In the genomic region with DNA sequence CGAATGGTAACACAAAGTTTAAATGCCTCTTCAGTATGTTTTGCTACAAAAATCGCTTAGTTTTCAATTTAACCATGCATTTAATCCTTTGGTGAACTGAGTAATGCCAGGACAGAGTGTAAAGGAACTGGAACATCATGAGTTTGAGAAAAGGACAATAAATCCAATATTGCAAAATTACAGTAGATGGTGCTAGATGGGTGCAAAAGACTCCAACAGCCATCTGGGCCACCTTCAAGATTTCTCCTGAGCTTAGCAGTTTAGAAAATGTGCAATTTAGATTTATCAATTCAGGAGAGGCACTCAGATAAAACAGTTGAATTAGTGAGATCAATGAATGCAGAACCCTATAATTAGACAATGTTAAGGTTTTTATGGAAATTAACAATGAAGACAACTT, we compare ENCODE assay signal across 8 cellular contexts. TPM values are rescaled to one million over a fixed set of nuclear protein-coding genes. Genes with fewer than 3 reads are reported as not detected.
A peak's percentile ranks its signal among the peaks of the same experiment; 100 is the strongest.
DNase-seq lines count a peak whose midpoint lies in the region; ATAC-seq, FAIRE-seq and TF ChIP-seq lines count a peak whose summit lies in the region.

No MANE protein-coding gene starts in this region.

- no peaks in the 10 kb centered on the region for H3K79me2 ChIP-seq in H1 (ENCODE audit: control insufficient read depth in 1 of 2, insufficient read depth in 2 of 2, low read length in 2 of 2)

- intact Hi-C loops in heart right ventricle (cut with DNase I): loop anchor here in 7 of 10 donors (5.0 to 10.0 kb wide), 5 partner anchors 217 to 477 kb away; no protein-coding TSS in a partner anchor
- intact Hi-C loops in left ventricle myocardium superior (cut with micrococcal nuclease): no loop called here
- intact Hi-C loops in sigmoid colon (cut with DNase I): loop anchor here (5.0 to 10.0 kb wide), 2 partner anchors 217 to 384 kb away; no protein-coding TSS in a partner anchor
- intact Hi-C loops in lower leg skin (cut with DNase I; ENCODE audit: low total_unique reads): no loop called here

- 43 to 61% methylated on average over 2 of the region's 2 CpGs for WGBS in heart right ventricle, 2 donors
- WGBS in H1 (ENCODE audit: extremely low coverage in 1 of 2, insufficient coverage in 1 of 2, insufficient read length in 1 of 2, insufficient replicate concordance in 2 of 2, low coverage in 1 of 2, low lambda C conversion rate in 2 of 2, missing lambda C conversion rate in 1 of 2), 2 experiments: 83% methylated on average over 2 of the region's 2 CpGs; no CpG with 5 or more reads in 1 of the 2 experiments
- WGBS in sigmoid colon, 2 donors: 23 to 60% methylated on average over 2 of the region's 2 CpGs
- 35 to 48% methylated on average over 2 of the region's 2 CpGs for WGBS in lower leg skin, 2 donors

- H3K4me1 ChIP-seq in heart right ventricle: no peaks in the 10 kb centered on the region
- H3K4me1 ChIP-seq in H1 (replicated peaks in 1 of 4; ENCODE audit: control insufficient read depth in 3 of 4, insufficient read depth in 4 of 4, low read length in 3 of 4): no peaks in the 10 kb centered on the region
- no peaks in the 10 kb centered on the region for H3K4me1 ChIP-seq in sigmoid colon

- no peaks in the 10 kb centered on the region for H3K23me2 ChIP-seq in H1 (ENCODE audit: low read depth, low read length)

- H3K4ac ChIP-seq in H1 (replicated peaks; ENCODE audit: insufficient read length, low read depth, low read length): no peak overlapping the region

- no peak overlapping the region for H3K4me3 ChIP-seq in heart right ventricle
- H3K4me3 ChIP-seq in H1 (ENCODE audit: extremely low read depth in 1 of 4, insufficient read depth in 2 of 4, low read depth in 3 of 4, low read length in 4 of 4): no peak overlapping the region
- no peak overlapping the region for H3K4me3 ChIP-seq in sigmoid colon
- no peak overlapping the region for H3K4me3 ChIP-seq in lower leg skin (ENCODE audit: low read depth, poor library complexity, severe bottlenecking)

- no peak overlapping the region for H4K91ac ChIP-seq in H1 (replicated peaks; ENCODE audit: insufficient read length, low read length)

- no peak overlapping the region for H4K8ac ChIP-seq in H1 (ENCODE audit: extremely low read depth, insufficient read depth, low read length)

- no peak overlapping the region for H3K9ac ChIP-seq in H1 (replicated peaks in 1 of 4; ENCODE audit: extremely low read depth in 1 of 4, low read depth in 3 of 4, low read length in 3 of 4)

- H3K36me3 ChIP-seq in heart right ventricle (no peaks in the 10 kb centered on the region), H1 (ENCODE audit: control insufficient read depth in 2 of 4, insufficient read depth in 4 of 4, low read length in 3 of 4) (no peaks in the 10 kb centered on the region), sigmoid colon (no peaks in the 10 kb centered on the region)

- H2BK20ac ChIP-seq in H1 (ENCODE audit: low read length): no peak overlapping the region

- H2BK120ac ChIP-seq in H1 (replicated peaks; ENCODE audit: low read depth, low read length): no peak overlapping the region

- ATAC-seq in heart right ventricle: peak in 1 of 8 donors; percentile 51
- no peak for ATAC-seq in left ventricle myocardium superior
- no peak for ATAC-seq in HG03571 (IDR thresholded peaks at IDR 0.05; ENCODE audit: unreplicated experiment)

- peaks cover 0 to 32% (median 0%) of the 10 kb centered on the region in 7 donors for H3K27me3 ChIP-seq in heart right ventricle
- H3K27me3 ChIP-seq in H1 (replicated peaks in 1 of 4; ENCODE audit: control insufficient read depth in 3 of 4, extremely low read depth in 1 of 4, insufficient read depth in 3 of 4, low read length in 3 of 4): no peaks in the 10 kb centered on the region
- H3K27me3 ChIP-seq in sigmoid colon: no peaks in the 10 kb centered on the region

- TF ChIP-seq CTCF in heart right ventricle (IDR thresholded peaks at IDR 0.05) (peak in 8 of 9 donors; percentile 15 to 59 (median 44)), H1 (IDR thresholded peaks at IDR 0.05; ENCODE audit: control extremely low read depth in 1 of 3, insufficient read depth in 1 of 3, low read depth in 1 of 3, low read length in 3 of 3) (no peak; a peak in 1 of 4 replicates), sigmoid colon (IDR thresholded peaks at IDR 0.05) (peak in 3 of 4 experiments; percentile 29 to 31 (median 31)), lower leg skin (IDR thresholded peaks at IDR 0.05) (no peak)

- H3K27ac ChIP-seq in heart right ventricle (no peak overlapping the region), H1 (ENCODE audit: low read depth, low read length) (no peak overlapping the region), sigmoid colon (no peak overlapping the region)

- no peak overlapping the region for H3K4me2 ChIP-seq in H1 (ENCODE audit: insufficient read depth in 1 of 2, low read depth in 2 of 2, low read length in 2 of 2)

- H3K9me3 ChIP-seq in heart right ventricle (no peaks in the 10 kb centered on the region), H1 (ENCODE audit: insufficient read depth in 2 of 2, low read depth in 1 of 2, low read length in 1 of 2) (no peaks in the 10 kb centered on the region), sigmoid colon (no peaks in the 10 kb centered on the region)

- H3K56ac ChIP-seq in H1 (replicated peaks; ENCODE audit: insufficient read length, low read depth, low read length): no peak overlapping the region

- H2AFZ ChIP-seq in H1 (ENCODE audit: low read length): no peak overlapping the region

- DNase-seq in heart right ventricle (no peak), left ventricle myocardium superior (no peak), NCI-H460 (ENCODE audit: extremely low read depth, low read depth) (peak; percentile 34), H1 (ENCODE audit: low read depth in 1 of 2, low spot score in 2 of 2) (no peak), sigmoid colon (no peak), NCI-H774 (lab: John Stamatoyannopoulos, UW) (no peak), lower leg skin (ENCODE audit: low spot score in 2 of 2) (no peak)

- H2BK12ac ChIP-seq in H1 (ENCODE audit: low read depth, low read length): no peak overlapping the region

- no peak overlapping the region for H3K14ac ChIP-seq in H1 (ENCODE audit: insufficient read length)

- TF ChIP-seq RAD21 in H1 (IDR thresholded peaks at IDR 0.05 in 1 of 2, conservative IDR thresholded peaks at IDR 0.05 in 1 of 2; ENCODE audit: low read depth in 2 of 2, low read length in 2 of 2): peak; percentile 38 to 39; a peak in 3 of 4 replicates

- H3K79me1 ChIP-seq in H1 (ENCODE audit: low read depth, low read length): no peaks in the 10 kb centered on the region

- H2BK15ac ChIP-seq in H1 (ENCODE audit: low read length): no peak overlapping the region

- TF ChIP-seq POLR2A in H1 (IDR thresholded peaks at IDR 0.05; ENCODE audit: control extremely low read depth in 1 of 2, low read depth in 2 of 2, low read length in 2 of 2) (no peak), sigmoid colon (IDR thresholded peaks at IDR 0.05) (no peak), lower leg skin (IDR thresholded peaks at IDR 0.05) (no peak)

- TF ChIP-seq EP300 in H1 (IDR thresholded peaks at IDR 0.05; ENCODE audit: borderline replicate concordance in 1 of 2, low read depth in 2 of 2, low read length in 2 of 2) (no peak), sigmoid colon (IDR thresholded peaks at IDR 0.05) (no peak)

- no peak for FAIRE-seq in H1 (lab: Jason Lieb, UNC)

- no peak overlapping the region for H2AK5ac ChIP-seq in H1 (ENCODE audit: low read depth, low read length)

- POLR2A ChIA-PET in H1 (lab: Charles Lee; ENCODE audit: partially characterized antibody): no interaction called here

- no peak overlapping the region for H3K23ac ChIP-seq in H1 (ENCODE audit: insufficient read length)

- no peaks in the 10 kb centered on the region for H4K20me1 ChIP-seq in H1 (replicated peaks in 1 of 2; ENCODE audit: control insufficient read depth in 1 of 2, insufficient read depth in 2 of 2, low read length in 2 of 2)

- CTCF ChIA-PET in H1 (lab: Charles Lee; ENCODE audit: partially characterized antibody): interaction anchor here (1.5 kb wide), 1 partner anchor 384 kb away, joined by 4 read pairs; no protein-coding TSS in a partner anchor

- no peak overlapping the region for H4K5ac ChIP-seq in H1 (ENCODE audit: insufficient read length, low read depth, low read length)

- no peak overlapping the region for H3K18ac ChIP-seq in H1 (ENCODE audit: extremely low read depth, low read length)

- H2BK5ac ChIP-seq in H1 (ENCODE audit: low read depth, low read length): no peak overlapping the region

TF ChIP-seq in H1, 55 proteins besides CTCF, POLR2A, EP300 and RAD21:
- TF ChIP-seq CHD2 (IDR thresholded peaks at IDR 0.05; ENCODE audit: low read length): no peak
- TF ChIP-seq, protein P1, sequence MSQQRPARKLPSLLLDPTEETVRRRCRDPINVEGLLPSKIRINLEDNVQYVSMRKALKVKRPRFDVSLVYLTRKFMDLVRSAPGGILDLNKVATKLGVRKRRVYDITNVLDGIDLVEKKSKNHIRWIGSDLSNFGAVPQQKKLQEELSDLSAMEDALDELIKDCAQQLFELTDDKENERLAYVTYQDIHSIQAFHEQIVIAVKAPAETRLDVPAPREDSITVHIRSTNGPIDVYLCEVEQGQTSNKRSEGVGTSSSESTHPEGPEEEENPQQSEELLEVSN (IDR thresholded peaks at IDR 0.05): no peak
- TF ChIP-seq GABPA (IDR thresholded peaks at IDR 0.05; ENCODE audit: borderline replicate concordance, insufficient read depth, low read length): no peak
- no peak for TF ChIP-seq ZNF274 (IDR thresholded peaks at IDR 0.05; ENCODE audit: borderline replicate concordance, extremely low read depth, low read length)
- no peak for TF ChIP-seq EZH2 (IDR thresholded peaks at IDR 0.05; ENCODE audit: low read depth, low read length, severe bottlenecking)
- TF ChIP-seq CHD1 (IDR thresholded peaks at IDR 0.05; ENCODE audit: low read depth, low read length): no peak
- TF ChIP-seq HDAC6 (IDR thresholded peaks at IDR 0.05; ENCODE audit: low read depth, low read length): no peak

RNA-seq across cellular contexts. Expression of gene MID1IP1, which starts 33.2 kb away (rescaled TPM):
- total RNA-seq in heart right ventricle: 100 to 1,000 TPM in 1 of 10 donors, 10 to 100 TPM in 9; 15.2 to 171 (median 26.9) TPM
- polyA plus RNA-seq in heart right ventricle: 10 to 100 TPM; 20.0 to 30.9 TPM
- 50.9 TPM for total RNA-seq in left ventricle myocardium superior
- total RNA-seq in NCI-H460 (2014; rRNA removed; shearing (Covaris generic)): 157 and 166 TPM in 2 replicates
- 193 and 228 TPM in 2 replicates for polyA plus RNA-seq in NCI-H460 (2014; cell fraction: nucleus; rRNA removed)
- 118 and 126 TPM in 2 replicates for total RNA-seq in H1 (2021; fragmentation: NEBNext Ultra II Directional; extraction: Animal tissue kit (Norgen Biotek cat#: 25700))
- polyA plus RNA-seq in H1 (2011; rRNA removed): 128 and 209 TPM in 2 replicates
- 153 TPM for polyA plus RNA-seq in H1 (2011; cell fraction: cytosol; rRNA removed)
- polyA plus RNA-seq in H1 (2011; cell fraction: nucleus; rRNA removed): 105 TPM
- 98.1 to 109 TPM (median 106 TPM) in 4 replicates for polyA plus RNA-seq in H1 (2012, experiment 1 of 2)
- 112 TPM for polyA plus RNA-seq in H1 (2012, experiment 2 of 2)
- polyA plus RNA-seq in H1 (2013, experiment 1 of 2): 60.9 TPM
- polyA plus RNA-seq in H1 (2013, experiment 2 of 2): 58.2 TPM
- polyA minus RNA-seq in H1 (2011; rRNA and poly(A)+ RNA removed): 29.2 and 30.6 TPM in 2 replicates
- polyA minus RNA-seq in H1 (2011; cell fraction: cytosol; rRNA and poly(A)+ RNA removed): 77.7 TPM
- polyA minus RNA-seq in H1 (2011; cell fraction: nucleus; rRNA and poly(A)+ RNA removed): 58.2 TPM
- 100 to 1,000 TPM in 1 of 4 donors, 10 to 100 TPM in 3; 51.8 to 130 (median 75.8) TPM for total RNA-seq in sigmoid colon
- polyA plus RNA-seq in sigmoid colon: 10 to 100 TPM; 19.2 to 66.0 (median 40.8) TPM
- 10 to 100 TPM; 37.6 to 77.4 (median 54.8) TPM for total RNA-seq in lower leg skin

Comparison
In these comparisons a context has a peak if more than half of its experiments do, and no peak if none do; other contexts are left out.
1. intact Hi-C loops: an anchor here in heart right ventricle (5.0 to 10.0 kb wide) and sigmoid colon (5.0 to 10.0 kb wide); none called in left ventricle myocardium superior and lower leg skin.
2. CTCF ChIP-seq: peak in heart right ventricle (8 of 9) and sigmoid colon (3 of 4); none in H1 (0 of 3) and lower leg skin (0 of 3).